ENCODE assay signal across 1 cellular context in the genomic region with DNA sequence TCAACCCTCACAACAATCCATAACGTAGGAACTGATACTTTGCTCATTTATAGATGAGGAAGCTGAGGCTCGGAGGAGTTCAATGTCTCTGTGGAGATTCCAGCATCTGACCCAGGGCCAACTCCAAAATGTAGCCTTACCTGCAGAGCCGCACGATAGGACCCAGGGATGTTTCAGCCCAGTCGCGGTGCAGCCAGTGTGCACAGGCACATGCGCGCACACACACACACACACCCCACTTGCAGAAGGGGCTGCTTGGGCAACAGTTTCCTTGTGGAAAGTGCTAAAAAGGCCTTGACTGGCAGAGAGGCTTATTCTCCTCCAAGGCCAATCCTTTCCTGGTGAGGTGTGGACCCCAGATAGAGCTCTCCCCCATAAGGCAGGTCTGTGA.
TF ChIP-seq lines count a peak whose summit lies in the region.

No MANE protein-coding gene starts in this region.

TF ChIP-seq in GM23338, 12 proteins besides CTCF, POLR2A, EP300 and RAD21:
- TF ChIP-seq EZH2 (IDR thresholded peaks at IDR 0.05; ENCODE audit: low read depth, unreplicated experiment) (no peak), JUNB (IDR thresholded peaks at IDR 0.05; ENCODE audit: unreplicated experiment) (no peak)
- TF ChIP-seq, protein P1, sequence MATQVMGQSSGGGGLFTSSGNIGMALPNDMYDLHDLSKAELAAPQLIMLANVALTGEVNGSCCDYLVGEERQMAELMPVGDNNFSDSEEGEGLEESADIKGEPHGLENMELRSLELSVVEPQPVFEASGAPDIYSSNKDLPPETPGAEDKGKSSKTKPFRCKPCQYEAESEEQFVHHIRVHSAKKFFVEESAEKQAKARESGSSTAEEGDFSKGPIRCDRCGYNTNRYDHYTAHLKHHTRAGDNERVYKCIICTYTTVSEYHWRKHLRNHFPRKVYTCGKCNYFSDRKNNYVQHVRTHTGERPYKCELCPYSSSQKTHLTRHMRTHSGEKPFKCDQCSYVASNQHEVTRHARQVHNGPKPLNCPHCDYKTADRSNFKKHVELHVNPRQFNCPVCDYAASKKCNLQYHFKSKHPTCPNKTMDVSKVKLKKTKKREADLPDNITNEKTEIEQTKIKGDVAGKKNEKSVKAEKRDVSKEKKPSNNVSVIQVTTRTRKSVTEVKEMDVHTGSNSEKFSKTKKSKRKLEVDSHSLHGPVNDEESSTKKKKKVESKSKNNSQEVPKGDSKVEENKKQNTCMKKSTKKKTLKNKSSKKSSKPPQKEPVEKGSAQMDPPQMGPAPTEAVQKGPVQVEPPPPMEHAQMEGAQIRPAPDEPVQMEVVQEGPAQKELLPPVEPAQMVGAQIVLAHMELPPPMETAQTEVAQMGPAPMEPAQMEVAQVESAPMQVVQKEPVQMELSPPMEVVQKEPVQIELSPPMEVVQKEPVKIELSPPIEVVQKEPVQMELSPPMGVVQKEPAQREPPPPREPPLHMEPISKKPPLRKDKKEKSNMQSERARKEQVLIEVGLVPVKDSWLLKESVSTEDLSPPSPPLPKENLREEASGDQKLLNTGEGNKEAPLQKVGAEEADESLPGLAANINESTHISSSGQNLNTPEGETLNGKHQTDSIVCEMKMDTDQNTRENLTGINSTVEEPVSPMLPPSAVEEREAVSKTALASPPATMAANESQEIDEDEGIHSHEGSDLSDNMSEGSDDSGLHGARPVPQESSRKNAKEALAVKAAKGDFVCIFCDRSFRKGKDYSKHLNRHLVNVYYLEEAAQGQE (IDR thresholded peaks at IDR 0.05; ENCODE audit: unreplicated experiment) = no peak
